Comparison of ENCODE assay signal across 13 cellular contexts in genomic region chr20:10946124-10946880, GRCh38.
"Had no signal": no experiment of that assay in that cellular context is flagged by ENCODE, and none has a peak within 500 bp of the region (broad histone marks: within the 10 kb centered on the region; RNA-seq: fewer than 3 reads in every experiment).

No MANE protein-coding gene starts in this region.

- ATAC-seq: activated CD8-positive, alpha-beta memory T cell treated with anti-CD3 and anti-CD28 coated beads, Interleukin-2, amount 10 ng/mL, durations not matched to agents 7 days and 5 days; naive thymus-derived CD4-positive, alpha-beta T cell; right cardiac atrium had no signal

- DNase-seq: activated CD4-positive, alpha-beta T cell treated with anti-CD3 and anti-CD28 coated beads, Interleukin-2, amount 50 U/mL, for 48 hours; activated CD8-positive, alpha-beta memory T cell treated with anti-CD3 and anti-CD28 coated beads, Interleukin-2, amount 10 ng/mL, durations not matched to agents 7 days and 5 days; activated effector memory CD4-positive, alpha-beta T cell treated with Interleukin-2 at 50 U/mL for 16 hours; activated T-cell treated with anti-CD3 and anti-CD28 coated beads, Interleukin-2, amount 50 U/mL, for 24 hours; caudate nucleus; colonic mucosa; foreskin melanocyte; head of caudate nucleus; mammary epithelial cell; naive thymus-derived CD4-positive, alpha-beta T cell; right cardiac atrium; thyroid gland; uterus had no signal
